21 cellular contexts compared by ENCODE assay signal in genomic region chr21:39080366-39080765, GRCh38.
"Had no signal": no experiment of that assay in that cellular context is flagged by ENCODE, and none has a peak within 500 bp of the region (broad histone marks: within the 10 kb centered on the region; RNA-seq: fewer than 3 reads in every experiment).

No MANE protein-coding gene starts in this region.

- H3K27ac ChIP-seq: cardiac muscle cell had no signal

- H3K4me3 ChIP-seq: cardiac muscle cell, K562 had no signal

- DNase-seq: activated CD4-positive, alpha-beta T cell treated with anti-CD3 and anti-CD28 coated beads, Interleukin-2, amount 10 ng/mL, durations not matched to agents 24 days and 14 days; activated CD4-positive, alpha-beta T cell treated with anti-CD3 and anti-CD28 coated beads, Interleukin-2, amount 50 U/mL, for 48 hours; activated CD4-positive, CD25-positive, alpha-beta regulatory T cell treated with anti-CD3 and anti-CD28 coated beads, Interleukin-2, amount 50 U/mL, for 72 hours; activated CD8-positive, alpha-beta memory T cell treated with anti-CD3 and anti-CD28 coated beads for 24 hours; activated effector memory CD4-positive, alpha-beta T cell treated with anti-CD3 and anti-CD28 coated beads, Interleukin-2, amount 50 U/mL, for 16 hours; activated naive CD4-positive, alpha-beta T cell treated with anti-CD3 and anti-CD28 coated beads for 36 hours; activated T-cell treated with anti-CD3 and anti-CD28 coated beads, Interleukin-2, amount 50 U/mL, for 4 hours; Karpas-422; MM.1S; NCI-H146; NCI-H187 treated with DMSO at 0.1 percent for 48 hours; NCI-H2081 treated with DMSO at 0.1 percent for 48 hours; NCI-H2171; NCI-H2227 treated with DMSO at 0.1 percent for 48 hours; NCI-H446 treated with DMSO at 0.1 percent for 48 hours; NCI-H524 treated with DMSO at 0.1 percent for 48 hours; NCI-H748 treated with DMSO at 0.1 percent for 48 hours; T-helper 17 cell; T-helper 9 cell had no signal

- H3K27me3 ChIP-seq: cardiac muscle cell had no signal

- H3K36me3 ChIP-seq: cardiac muscle cell had no signal
